ENCODE assay signal across 13 cellular contexts in the genomic region with DNA sequence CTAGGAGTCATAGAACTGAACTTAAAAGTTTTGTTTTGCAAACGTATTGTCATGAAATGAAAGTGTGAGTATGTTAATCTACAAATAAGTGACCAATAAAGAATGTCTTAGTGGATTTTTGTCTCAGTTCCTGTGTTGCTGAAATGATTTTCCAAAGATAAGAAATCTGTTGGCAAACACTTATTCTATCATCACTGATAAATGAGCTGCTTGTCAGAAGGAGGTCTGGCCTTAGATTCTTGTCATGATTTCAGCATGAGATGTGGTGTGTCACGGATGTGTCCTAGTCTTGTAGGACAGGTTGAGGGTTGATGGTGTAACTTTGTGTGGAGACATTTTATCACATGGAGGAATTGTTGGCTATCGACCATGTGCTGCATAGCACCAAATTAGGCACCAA. TPM values are rescaled to one million over a fixed set of nuclear protein-coding genes. Genes with fewer than 3 reads are reported as not detected.
A peak's percentile ranks its signal among the peaks of the same experiment; 100 is the strongest.
DNase-seq lines count a peak whose midpoint lies in the region; ATAC-seq, FAIRE-seq and TF ChIP-seq lines count a peak whose summit lies in the region.
"Had no signal": no experiment of that assay in that cellular context is flagged by ENCODE, and none has a peak within 500 bp of the region (broad histone marks: within the 10 kb centered on the region; RNA-seq: fewer than 3 reads in every experiment).

No MANE protein-coding gene starts in this region.

- no peak overlapping the region for H4K5ac ChIP-seq in mesendoderm (ENCODE audit: low read length)

- H3K27me3 ChIP-seq in bronchial epithelial cell (ENCODE audit: control insufficient read depth, insufficient read depth, low read length) (no peaks in the 10 kb centered on the region), mesendoderm (ENCODE audit: insufficient read depth, low read length, poor library complexity) (no peaks in the 10 kb centered on the region)
- H3K27me3 ChIP-seq: suprapubic skin had no signal

- peaks cover 3% of the 10 kb centered on the region for H3K4me1 ChIP-seq in mesendoderm (ENCODE audit: control insufficient read depth, low read depth, low read length)

- DNase-seq in AG08396 (ENCODE audit: low spot score) (peak; percentile 12), HT-29 (ENCODE audit: low spot score) (peak; percentile 9), bronchial epithelial cell (ENCODE audit: low read depth) (peak; percentile 36), mesendoderm (peak; percentile 38), NCI-H1048 (lab: John Stamatoyannopoulos, UW) (no peak), ureter (ENCODE audit: low spot score) (no peak), WTC11 (ENCODE audit: low spot score) (no peak)
- DNase-seq: activated naive CD8-positive, alpha-beta T cell treated with anti-CD3 and anti-CD28 coated beads, Interleukin-2, amount 10 ng/mL, durations not matched to agents 7 days and 5 days; cortex of kidney; NCI-H2081 treated with DMSO at 0.1 percent for 48 hours had no signal

- H4K8ac ChIP-seq in mesendoderm (ENCODE audit: low read depth, low read length), result no peak overlapping the region

- no peak overlapping the region for H2AK5ac ChIP-seq in mesendoderm (ENCODE audit: low read length)

- H2BK5ac ChIP-seq in mesendoderm (ENCODE audit: low read length), result no peak overlapping the region

- H3K9ac ChIP-seq in mesendoderm (ENCODE audit: low read length), result no peak overlapping the region
- H3K9ac ChIP-seq: parathyroid adenoma had no signal

- FAIRE-seq in bronchial epithelial cell (lab: Jason Lieb, UNC), result no peak

- no peak overlapping the region for H2BK15ac ChIP-seq in mesendoderm (replicated peaks; ENCODE audit: low read depth)

- no peaks in the 10 kb centered on the region for H3K36me3 ChIP-seq in bronchial epithelial cell (ENCODE audit: control insufficient read depth, insufficient read depth, low read length)
- H3K36me3 ChIP-seq in mesendoderm (ENCODE audit: control insufficient read depth, insufficient read depth, low read length), result no peaks in the 10 kb centered on the region
- H3K36me3 ChIP-seq: suprapubic skin had no signal

- H3K4me3 ChIP-seq in bronchial epithelial cell (ENCODE audit: low read depth, low read length) (no peak overlapping the region), mesendoderm (ENCODE audit: low read length) (no peak overlapping the region)
- H3K4me3 ChIP-seq: suprapubic skin had no signal

- no peak overlapping the region for H3K27ac ChIP-seq in mesendoderm (ENCODE audit: low read depth, low read length)
- H3K27ac ChIP-seq: parathyroid adenoma, suprapubic skin had no signal

- no peak overlapping the region for H3K27ac Mint-ChIP-seq in WTC11
- H3K27ac Mint-ChIP-seq: activated naive CD8-positive, alpha-beta T cell treated with anti-CD3 and anti-CD28 coated beads, Interleukin-2, amount 10 ng/mL, durations not matched to agents 7 days and 5 days had no signal

- CTCF ChIA-PET in WTC11 (lab: Charles Lee), result no interaction called here

- no peak overlapping the region for H3K56ac ChIP-seq in mesendoderm (ENCODE audit: low read length)

- H3K4ac ChIP-seq in mesendoderm (ENCODE audit: low read depth, low read length), result no peak overlapping the region

- no peaks in the 10 kb centered on the region for H3K36me3 Mint-ChIP-seq in WTC11
- H3K36me3 Mint-ChIP-seq: activated naive CD8-positive, alpha-beta T cell treated with anti-CD3 and anti-CD28 coated beads, Interleukin-2, amount 10 ng/mL, durations not matched to agents 7 days and 5 days had no signal

- no peak overlapping the region for H2BK120ac ChIP-seq in mesendoderm (ENCODE audit: low read depth, low read length)

- no peak for TF ChIP-seq CTCF in bronchial epithelial cell (IDR thresholded peaks at IDR 0.05; ENCODE audit: insufficient read depth, low read length, severe bottlenecking)
- no peak for TF ChIP-seq CTCF in WTC11 (IDR thresholded peaks at IDR 0.05)

- WGBS in mesendoderm (ENCODE audit: extremely low coverage, insufficient coverage, low lambda C conversion rate), result no CpG with 5 or more reads among the region's 3 CpGs

- H3K4me2 ChIP-seq in mesendoderm (ENCODE audit: low read length), result no peak overlapping the region

- ATAC-seq in GM19395 (IDR thresholded peaks at IDR 0.05; ENCODE audit: unreplicated experiment) (no peak), WTC11 (no peak)

- H3K79me2 ChIP-seq in mesendoderm (ENCODE audit: control insufficient read depth, insufficient read depth, low read length), result no peaks in the 10 kb centered on the region
- H3K79me2 ChIP-seq: parathyroid adenoma had no signal

- no peak overlapping the region for H3K18ac ChIP-seq in mesendoderm (ENCODE audit: low read length)

- POLR2A ChIA-PET in WTC11 (lab: Charles Lee), result no interaction called here

- H3K4me1 Mint-ChIP-seq in WTC11, result peaks cover 11% of the 10 kb centered on the region
- H3K4me1 Mint-ChIP-seq: activated naive CD8-positive, alpha-beta T cell treated with anti-CD3 and anti-CD28 coated beads, Interleukin-2, amount 10 ng/mL, durations not matched to agents 7 days and 5 days had no signal

- no peaks in the 10 kb centered on the region for H3K79me1 ChIP-seq in mesendoderm (ENCODE audit: low read length)

- no peak overlapping the region for H3K4me3 Mint-ChIP-seq in WTC11
- H3K4me3 Mint-ChIP-seq: activated naive CD8-positive, alpha-beta T cell treated with anti-CD3 and anti-CD28 coated beads, Interleukin-2, amount 10 ng/mL, durations not matched to agents 7 days and 5 days had no signal

- H3K23ac ChIP-seq in mesendoderm (ENCODE audit: low read length), result no peak overlapping the region

- peaks cover 13% of the 10 kb centered on the region for H3K9me3 Mint-ChIP-seq in WTC11

- H3K27me3 Mint-ChIP-seq in WTC11 (ENCODE audit: low read depth), result no peaks in the 10 kb centered on the region
- H3K27me3 Mint-ChIP-seq: activated naive CD8-positive, alpha-beta T cell treated with anti-CD3 and anti-CD28 coated beads, Interleukin-2, amount 10 ng/mL, durations not matched to agents 7 days and 5 days had no signal

TF ChIP-seq in WTC11, 78 proteins besides CTCF, POLR2A, EP300 and RAD21:
- TF ChIP-seq, protein P1, sequence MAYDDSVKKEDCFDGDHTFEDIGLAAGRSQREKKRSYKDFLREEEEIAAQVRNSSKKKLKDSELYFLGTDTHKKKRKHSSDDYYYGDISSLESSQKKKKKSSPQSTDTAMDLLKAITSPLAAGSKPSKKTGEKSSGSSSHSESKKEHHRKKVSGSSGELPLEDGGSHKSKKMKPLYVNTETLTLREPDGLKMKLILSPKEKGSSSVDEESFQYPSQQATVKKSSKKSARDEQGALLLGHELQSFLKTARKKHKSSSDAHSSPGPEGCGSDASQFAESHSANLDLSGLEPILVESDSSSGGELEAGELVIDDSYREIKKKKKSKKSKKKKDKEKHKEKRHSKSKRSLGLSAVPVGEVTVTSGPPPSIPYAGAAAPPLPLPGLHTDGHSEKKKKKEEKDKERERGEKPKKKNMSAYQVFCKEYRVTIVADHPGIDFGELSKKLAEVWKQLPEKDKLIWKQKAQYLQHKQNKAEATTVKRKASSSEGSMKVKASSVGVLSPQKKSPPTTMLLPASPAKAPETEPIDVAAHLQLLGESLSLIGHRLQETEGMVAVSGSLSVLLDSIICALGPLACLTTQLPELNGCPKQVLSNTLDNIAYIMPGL (CRISPR knock-in tag; IDR thresholded peaks at IDR 0.05), result no peak
- no peak for TF ChIP-seq PRRX2 (CRISPR knock-in tag; IDR thresholded peaks at IDR 0.05)

RNA-seq across cellular contexts. Expression of a gene that starts 31.9 kb away (rescaled TPM):
- 14.8 and 17.8 TPM in 2 replicates for total RNA-seq in HT-29 (2014; rRNA removed; shearing (Covaris generic))
- total RNA-seq in bronchial epithelial cell (5.2 and 6.8 TPM in 2 replicates), ureter (95.9 TPM), WTC11 (2021) (0.66 to 0.92 TPM (median 0.80 TPM) in 3 replicates)
- 2.9 TPM for polyA plus RNA-seq in mesendoderm (2013, experiment 1 of 2)
- 3.1 TPM for polyA plus RNA-seq in mesendoderm (2013, experiment 2 of 2)
- total RNA-seq: activated naive CD8-positive, alpha-beta T cell treated with anti-CD3 and anti-CD28 coated beads, Interleukin-2, amount 10 ng/mL, durations not matched to agents 7 days and 5 days had no signal

Comparison
In these comparisons a context has a peak if more than half of its experiments do, and no peak if none do; other contexts are left out.
1. DNase-seq: peak in AG08396 (single experiment), HT-29 (single experiment), bronchial epithelial cell (single experiment) and mesendoderm (single experiment); none in NCI-H1048 (single experiment), ureter (single experiment) and WTC11 (single experiment).